8 cellular contexts compared by ENCODE assay signal in genomic region chr14:21711360-21711961, GRCh38. TPM values are rescaled to one million over a fixed set of nuclear protein-coding genes. Genes with fewer than 3 reads are reported as not detected.
DNase-seq lines count a peak whose midpoint lies in the region; ATAC-seq and TF ChIP-seq lines count a peak whose summit lies in the region.

No MANE protein-coding gene starts in this region.

- H3K9ac ChIP-seq in endodermal cell (ENCODE audit: extremely low read depth, low read length, poor library complexity, severe bottlenecking) = no peak overlapping the region

- H3K4me1 Mint-ChIP-seq in endodermal cell (peaks cover 3% of the 10 kb centered on the region), nephron (no peaks in the 10 kb centered on the region)

- 8 to 33% methylated on average over 2 to 3 of the region's 3 CpGs for WGBS in endodermal cell (ENCODE audit: insufficient coverage in 1 of 2, insufficient read length in 1 of 2), 2 experiments

- H3K27ac Mint-ChIP-seq in endodermal cell (no peak overlapping the region), nephron (no peak overlapping the region)

- H3K27ac ChIP-seq in A673 (ENCODE audit: low read depth, low read length, poor library complexity, severe bottlenecking) (peak overlapping the region; percentile 49), endodermal cell (ENCODE audit: low read depth, low read length) (no peak overlapping the region)

- H3K27me3 Mint-ChIP-seq in endodermal cell (ENCODE audit: insufficient read depth) (peaks cover 6% of the 10 kb centered on the region), nephron (ENCODE audit: low read depth) (peaks cover 7% of the 10 kb centered on the region)

- H3K36me3 ChIP-seq in A673 (ENCODE audit: insufficient read depth, low read length, poor library complexity, severe bottlenecking) = no peaks in the 10 kb centered on the region
- no peaks in the 10 kb centered on the region for H3K36me3 ChIP-seq in endodermal cell (ENCODE audit: control insufficient read depth, insufficient read depth, low read length)

- no peak overlapping the region for H3K4me3 ChIP-seq in A673 (ENCODE audit: low read depth, low read length, poor library complexity, severe bottlenecking)
- no peak overlapping the region for H3K4me3 ChIP-seq in endodermal cell (ENCODE audit: low read length)

- H3K4me3 Mint-ChIP-seq in endodermal cell (no peak overlapping the region), nephron (no peak overlapping the region)

- H3K4me1 ChIP-seq in A673 (ENCODE audit: insufficient read depth, low read length, poor library complexity, severe bottlenecking) = peaks cover 14% of the 10 kb centered on the region
- no peaks in the 10 kb centered on the region for H3K4me1 ChIP-seq in endodermal cell (ENCODE audit: control insufficient read depth, insufficient read depth, low read length)

- CTCF ChIA-PET in A673 (lab: Charles Lee) = interaction anchor here (0.6 to 1.2 kb wide), 4 partner anchors 12 to 544 kb away, joined by 3 to 13 read pairs (median 4); no protein-coding TSS in a partner anchor

- ATAC-seq in GM21381 (IDR thresholded peaks at IDR 0.05; ENCODE audit: unreplicated experiment) = no peak

- intact Hi-C loops in A673 (cut with micrococcal nuclease; ENCODE audit: unreplicated experiment) = no loop called here

- H3K36me3 Mint-ChIP-seq in endodermal cell (ENCODE audit: low read depth) (no peaks in the 10 kb centered on the region), nephron (ENCODE audit: low read depth) (no peaks in the 10 kb centered on the region)

- H3K9me3 ChIP-seq in A673 (ENCODE audit: low read depth, low read length, poor library complexity, severe bottlenecking) = peaks cover 8% of the 10 kb centered on the region
- peaks cover 22% of the 10 kb centered on the region for H3K9me3 ChIP-seq in endodermal cell (ENCODE audit: control insufficient read depth, low read length)

- H3K9me3 Mint-ChIP-seq in endodermal cell = peaks cover 22% of the 10 kb centered on the region
- peaks cover 6% of the 10 kb centered on the region for H3K9me3 Mint-ChIP-seq in nephron

- DNase-seq in A673 (ENCODE audit: low spot score) (peak; percentile 79), DMS114 treated with DMSO at 0.1 percent for 48 hours (lab: John Stamatoyannopoulos, UW; ENCODE audit: unreplicated experiment) (peak; percentile 29), HS-5 (ENCODE audit: low read depth) (peak; percentile 19), SK-N-DZ (ENCODE audit: low spot score) (peak; percentile 40), endodermal cell (peak; percentile 50)
- no peak for DNase-seq in activated CD8-positive, alpha-beta memory T cell treated with anti-CD3 and anti-CD28 coated beads, Interleukin-2, amount 50 U/mL, for 48 hours

- BruUV-seq in A673 (replicated peaks; lab: Mats Ljungman, UMichigan) = no TSS peak

- no peaks in the 10 kb centered on the region for H3K27me3 ChIP-seq in A673 (replicated peaks; ENCODE audit: insufficient read depth, low read depth, low read length, poor library complexity)
- H3K27me3 ChIP-seq in endodermal cell (ENCODE audit: control insufficient read depth, insufficient read depth, low read length, poor library complexity, severe bottlenecking) = no peaks in the 10 kb centered on the region

- POLR2A ChIA-PET in A673 (lab: Charles Lee; ENCODE audit: low non-redundant PET) = no interaction called here

- TF ChIP-seq CTCF in A673 (conservative IDR thresholded peaks at IDR 0.05; ENCODE audit: low read depth, low read length) = peak; percentile 84
- peak; percentile 93 for TF ChIP-seq CTCF in endodermal cell (conservative IDR thresholded peaks at IDR 0.05)
- TF ChIP-seq CTCF in nephron (IDR thresholded peaks at IDR 0.05; ENCODE audit: unreplicated experiment in 3 of 3) = peak; percentile 69 to 83 (median 77)

RNA-seq across cellular contexts. Expression of gene OR4E1, which starts 37.8 kb away (rescaled TPM):
- total RNA-seq in A673 (2021) (not detected in 2 replicates), endodermal cell (not detected)
- polyA plus RNA-seq in SK-N-DZ (2014; cell fraction: cytosol; rRNA removed) = not detected in 2 replicates
- not detected in 2 replicates for polyA plus RNA-seq in SK-N-DZ (2014; cell fraction: nucleus; rRNA removed)
- polyA plus RNA-seq in endodermal cell (2013, experiment 1 of 2) = not detected
- polyA plus RNA-seq in endodermal cell (2013, experiment 2 of 2) = not detected

RNA-seq across cellular contexts. Expression of gene OR4E2, which starts 57.8 kb away (rescaled TPM):
- total RNA-seq in A673 (2021) (10.8 and 11.8 TPM in 2 replicates), endodermal cell (not detected)
- polyA plus RNA-seq in SK-N-DZ (2014; cell fraction: cytosol; rRNA removed) = not detected in 2 replicates
- not detected in 2 replicates for polyA plus RNA-seq in SK-N-DZ (2014; cell fraction: nucleus; rRNA removed)
- polyA plus RNA-seq in endodermal cell (2013, experiment 1 of 2) = not detected
- not detected for polyA plus RNA-seq in endodermal cell (2013, experiment 2 of 2)

Comparison
In these comparisons a context has a peak if more than half of its experiments do, and no peak if none do; other contexts are left out.
1. RNA of gene OR4E2, which starts 57.8 kb away (total RNA-seq): 10.8 to 11.8 TPM in A673; not detected in endodermal cell; every median in the first group is over 10 times any median in the second.
2. Peak in every context shown above with its lines, with median percentiles within 50 percentile points of each other: CTCF ChIP-seq.